Comparison of ENCODE assay signal across 1 cellular context in the genomic region with DNA sequence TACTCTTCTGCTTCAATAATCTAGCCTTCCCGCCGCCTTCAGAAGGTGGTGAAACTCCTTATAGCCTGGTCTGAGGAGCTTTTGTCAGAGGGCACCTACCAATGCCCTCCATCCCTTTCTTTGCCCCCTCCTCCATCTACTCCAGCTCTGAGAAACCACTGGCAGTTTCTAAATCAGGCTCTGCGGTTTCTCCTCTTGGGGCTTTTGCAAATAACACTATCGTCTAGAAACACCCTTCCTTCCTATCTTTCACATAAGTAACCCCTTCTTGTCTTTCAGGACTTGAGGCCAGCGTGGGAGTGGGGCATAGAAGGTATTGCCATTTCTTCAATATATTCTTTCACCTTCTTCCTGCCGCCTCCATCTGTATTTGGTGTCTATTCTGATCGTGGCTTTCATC.
TF ChIP-seq lines count a peak whose summit lies in the region.

No MANE protein-coding gene starts in this region.

TF ChIP-seq in K562, 482 proteins besides CTCF, POLR2A, EP300 and RAD21 (continued from another document and continues in another):
- TF ChIP-seq, protein P1, sequence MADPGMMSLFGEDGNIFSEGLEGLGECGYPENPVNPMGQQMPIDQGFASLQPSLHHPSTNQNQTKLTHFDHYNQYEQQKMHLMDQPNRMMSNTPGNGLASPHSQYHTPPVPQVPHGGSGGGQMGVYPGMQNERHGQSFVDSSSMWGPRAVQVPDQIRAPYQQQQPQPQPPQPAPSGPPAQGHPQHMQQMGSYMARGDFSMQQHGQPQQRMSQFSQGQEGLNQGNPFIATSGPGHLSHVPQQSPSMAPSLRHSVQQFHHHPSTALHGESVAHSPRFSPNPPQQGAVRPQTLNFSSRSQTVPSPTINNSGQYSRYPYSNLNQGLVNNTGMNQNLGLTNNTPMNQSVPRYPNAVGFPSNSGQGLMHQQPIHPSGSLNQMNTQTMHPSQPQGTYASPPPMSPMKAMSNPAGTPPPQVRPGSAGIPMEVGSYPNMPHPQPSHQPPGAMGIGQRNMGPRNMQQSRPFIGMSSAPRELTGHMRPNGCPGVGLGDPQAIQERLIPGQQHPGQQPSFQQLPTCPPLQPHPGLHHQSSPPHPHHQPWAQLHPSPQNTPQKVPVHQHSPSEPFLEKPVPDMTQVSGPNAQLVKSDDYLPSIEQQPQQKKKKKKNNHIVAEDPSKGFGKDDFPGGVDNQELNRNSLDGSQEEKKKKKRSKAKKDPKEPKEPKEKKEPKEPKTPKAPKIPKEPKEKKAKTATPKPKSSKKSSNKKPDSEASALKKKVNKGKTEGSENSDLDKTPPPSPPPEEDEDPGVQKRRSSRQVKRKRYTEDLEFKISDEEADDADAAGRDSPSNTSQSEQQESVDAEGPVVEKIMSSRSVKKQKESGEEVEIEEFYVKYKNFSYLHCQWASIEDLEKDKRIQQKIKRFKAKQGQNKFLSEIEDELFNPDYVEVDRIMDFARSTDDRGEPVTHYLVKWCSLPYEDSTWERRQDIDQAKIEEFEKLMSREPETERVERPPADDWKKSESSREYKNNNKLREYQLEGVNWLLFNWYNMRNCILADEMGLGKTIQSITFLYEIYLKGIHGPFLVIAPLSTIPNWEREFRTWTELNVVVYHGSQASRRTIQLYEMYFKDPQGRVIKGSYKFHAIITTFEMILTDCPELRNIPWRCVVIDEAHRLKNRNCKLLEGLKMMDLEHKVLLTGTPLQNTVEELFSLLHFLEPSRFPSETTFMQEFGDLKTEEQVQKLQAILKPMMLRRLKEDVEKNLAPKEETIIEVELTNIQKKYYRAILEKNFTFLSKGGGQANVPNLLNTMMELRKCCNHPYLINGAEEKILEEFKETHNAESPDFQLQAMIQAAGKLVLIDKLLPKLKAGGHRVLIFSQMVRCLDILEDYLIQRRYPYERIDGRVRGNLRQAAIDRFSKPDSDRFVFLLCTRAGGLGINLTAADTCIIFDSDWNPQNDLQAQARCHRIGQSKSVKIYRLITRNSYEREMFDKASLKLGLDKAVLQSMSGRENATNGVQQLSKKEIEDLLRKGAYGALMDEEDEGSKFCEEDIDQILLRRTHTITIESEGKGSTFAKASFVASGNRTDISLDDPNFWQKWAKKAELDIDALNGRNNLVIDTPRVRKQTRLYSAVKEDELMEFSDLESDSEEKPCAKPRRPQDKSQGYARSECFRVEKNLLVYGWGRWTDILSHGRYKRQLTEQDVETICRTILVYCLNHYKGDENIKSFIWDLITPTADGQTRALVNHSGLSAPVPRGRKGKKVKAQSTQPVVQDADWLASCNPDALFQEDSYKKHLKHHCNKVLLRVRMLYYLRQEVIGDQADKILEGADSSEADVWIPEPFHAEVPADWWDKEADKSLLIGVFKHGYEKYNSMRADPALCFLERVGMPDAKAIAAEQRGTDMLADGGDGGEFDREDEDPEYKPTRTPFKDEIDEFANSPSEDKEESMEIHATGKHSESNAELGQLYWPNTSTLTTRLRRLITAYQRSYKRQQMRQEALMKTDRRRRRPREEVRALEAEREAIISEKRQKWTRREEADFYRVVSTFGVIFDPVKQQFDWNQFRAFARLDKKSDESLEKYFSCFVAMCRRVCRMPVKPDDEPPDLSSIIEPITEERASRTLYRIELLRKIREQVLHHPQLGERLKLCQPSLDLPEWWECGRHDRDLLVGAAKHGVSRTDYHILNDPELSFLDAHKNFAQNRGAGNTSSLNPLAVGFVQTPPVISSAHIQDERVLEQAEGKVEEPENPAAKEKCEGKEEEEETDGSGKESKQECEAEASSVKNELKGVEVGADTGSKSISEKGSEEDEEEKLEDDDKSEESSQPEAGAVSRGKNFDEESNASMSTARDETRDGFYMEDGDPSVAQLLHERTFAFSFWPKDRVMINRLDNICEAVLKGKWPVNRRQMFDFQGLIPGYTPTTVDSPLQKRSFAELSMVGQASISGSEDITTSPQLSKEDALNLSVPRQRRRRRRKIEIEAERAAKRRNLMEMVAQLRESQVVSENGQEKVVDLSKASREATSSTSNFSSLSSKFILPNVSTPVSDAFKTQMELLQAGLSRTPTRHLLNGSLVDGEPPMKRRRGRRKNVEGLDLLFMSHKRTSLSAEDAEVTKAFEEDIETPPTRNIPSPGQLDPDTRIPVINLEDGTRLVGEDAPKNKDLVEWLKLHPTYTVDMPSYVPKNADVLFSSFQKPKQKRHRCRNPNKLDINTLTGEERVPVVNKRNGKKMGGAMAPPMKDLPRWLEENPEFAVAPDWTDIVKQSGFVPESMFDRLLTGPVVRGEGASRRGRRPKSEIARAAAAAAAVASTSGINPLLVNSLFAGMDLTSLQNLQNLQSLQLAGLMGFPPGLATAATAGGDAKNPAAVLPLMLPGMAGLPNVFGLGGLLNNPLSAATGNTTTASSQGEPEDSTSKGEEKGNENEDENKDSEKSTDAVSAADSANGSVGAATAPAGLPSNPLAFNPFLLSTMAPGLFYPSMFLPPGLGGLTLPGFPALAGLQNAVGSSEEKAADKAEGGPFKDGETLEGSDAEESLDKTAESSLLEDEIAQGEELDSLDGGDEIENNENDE (IDR thresholded peaks at IDR 0.05; ENCODE audit: low read depth, low read length): no peak
- TF ChIP-seq, protein P2, sequence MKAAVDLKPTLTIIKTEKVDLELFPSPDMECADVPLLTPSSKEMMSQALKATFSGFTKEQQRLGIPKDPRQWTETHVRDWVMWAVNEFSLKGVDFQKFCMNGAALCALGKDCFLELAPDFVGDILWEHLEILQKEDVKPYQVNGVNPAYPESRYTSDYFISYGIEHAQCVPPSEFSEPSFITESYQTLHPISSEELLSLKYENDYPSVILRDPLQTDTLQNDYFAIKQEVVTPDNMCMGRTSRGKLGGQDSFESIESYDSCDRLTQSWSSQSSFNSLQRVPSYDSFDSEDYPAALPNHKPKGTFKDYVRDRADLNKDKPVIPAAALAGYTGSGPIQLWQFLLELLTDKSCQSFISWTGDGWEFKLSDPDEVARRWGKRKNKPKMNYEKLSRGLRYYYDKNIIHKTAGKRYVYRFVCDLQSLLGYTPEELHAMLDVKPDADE (conservative IDR thresholded peaks at IDR 0.05; ENCODE audit: control insufficient read depth, low read depth, low read length): no peak
- no peak for TF ChIP-seq MECOM (CRISPR knock-in tag; IDR thresholded peaks at IDR 0.05)
- no peak for TF ChIP-seq EWSR1 (IDR thresholded peaks at IDR 0.05; ENCODE audit: borderline replicate concordance, low read depth, partially characterized antibody)
- no peak for TF ChIP-seq CSDE1 (IDR thresholded peaks at IDR 0.05)
- TF ChIP-seq, protein P3, sequence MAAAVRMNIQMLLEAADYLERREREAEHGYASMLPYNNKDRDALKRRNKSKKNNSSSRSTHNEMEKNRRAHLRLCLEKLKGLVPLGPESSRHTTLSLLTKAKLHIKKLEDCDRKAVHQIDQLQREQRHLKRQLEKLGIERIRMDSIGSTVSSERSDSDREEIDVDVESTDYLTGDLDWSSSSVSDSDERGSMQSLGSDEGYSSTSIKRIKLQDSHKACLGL (CRISPR knock-in tag; IDR thresholded peaks at IDR 0.05; ENCODE audit: borderline replicate concordance, poor library complexity, severe bottlenecking): no peak
- TF ChIP-seq ELF1 (tag; IDR thresholded peaks at IDR 0.05): no peak
- TF ChIP-seq, protein P4, sequence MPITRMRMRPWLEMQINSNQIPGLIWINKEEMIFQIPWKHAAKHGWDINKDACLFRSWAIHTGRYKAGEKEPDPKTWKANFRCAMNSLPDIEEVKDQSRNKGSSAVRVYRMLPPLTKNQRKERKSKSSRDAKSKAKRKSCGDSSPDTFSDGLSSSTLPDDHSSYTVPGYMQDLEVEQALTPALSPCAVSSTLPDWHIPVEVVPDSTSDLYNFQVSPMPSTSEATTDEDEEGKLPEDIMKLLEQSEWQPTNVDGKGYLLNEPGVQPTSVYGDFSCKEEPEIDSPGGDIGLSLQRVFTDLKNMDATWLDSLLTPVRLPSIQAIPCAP (CRISPR knock-in tag; IDR thresholded peaks at IDR 0.05; ENCODE audit: borderline replicate concordance): no peak
- no peak for TF ChIP-seq HNRNPUL1 (IDR thresholded peaks at IDR 0.05; ENCODE audit: low read length)
- TF ChIP-seq, protein P5, sequence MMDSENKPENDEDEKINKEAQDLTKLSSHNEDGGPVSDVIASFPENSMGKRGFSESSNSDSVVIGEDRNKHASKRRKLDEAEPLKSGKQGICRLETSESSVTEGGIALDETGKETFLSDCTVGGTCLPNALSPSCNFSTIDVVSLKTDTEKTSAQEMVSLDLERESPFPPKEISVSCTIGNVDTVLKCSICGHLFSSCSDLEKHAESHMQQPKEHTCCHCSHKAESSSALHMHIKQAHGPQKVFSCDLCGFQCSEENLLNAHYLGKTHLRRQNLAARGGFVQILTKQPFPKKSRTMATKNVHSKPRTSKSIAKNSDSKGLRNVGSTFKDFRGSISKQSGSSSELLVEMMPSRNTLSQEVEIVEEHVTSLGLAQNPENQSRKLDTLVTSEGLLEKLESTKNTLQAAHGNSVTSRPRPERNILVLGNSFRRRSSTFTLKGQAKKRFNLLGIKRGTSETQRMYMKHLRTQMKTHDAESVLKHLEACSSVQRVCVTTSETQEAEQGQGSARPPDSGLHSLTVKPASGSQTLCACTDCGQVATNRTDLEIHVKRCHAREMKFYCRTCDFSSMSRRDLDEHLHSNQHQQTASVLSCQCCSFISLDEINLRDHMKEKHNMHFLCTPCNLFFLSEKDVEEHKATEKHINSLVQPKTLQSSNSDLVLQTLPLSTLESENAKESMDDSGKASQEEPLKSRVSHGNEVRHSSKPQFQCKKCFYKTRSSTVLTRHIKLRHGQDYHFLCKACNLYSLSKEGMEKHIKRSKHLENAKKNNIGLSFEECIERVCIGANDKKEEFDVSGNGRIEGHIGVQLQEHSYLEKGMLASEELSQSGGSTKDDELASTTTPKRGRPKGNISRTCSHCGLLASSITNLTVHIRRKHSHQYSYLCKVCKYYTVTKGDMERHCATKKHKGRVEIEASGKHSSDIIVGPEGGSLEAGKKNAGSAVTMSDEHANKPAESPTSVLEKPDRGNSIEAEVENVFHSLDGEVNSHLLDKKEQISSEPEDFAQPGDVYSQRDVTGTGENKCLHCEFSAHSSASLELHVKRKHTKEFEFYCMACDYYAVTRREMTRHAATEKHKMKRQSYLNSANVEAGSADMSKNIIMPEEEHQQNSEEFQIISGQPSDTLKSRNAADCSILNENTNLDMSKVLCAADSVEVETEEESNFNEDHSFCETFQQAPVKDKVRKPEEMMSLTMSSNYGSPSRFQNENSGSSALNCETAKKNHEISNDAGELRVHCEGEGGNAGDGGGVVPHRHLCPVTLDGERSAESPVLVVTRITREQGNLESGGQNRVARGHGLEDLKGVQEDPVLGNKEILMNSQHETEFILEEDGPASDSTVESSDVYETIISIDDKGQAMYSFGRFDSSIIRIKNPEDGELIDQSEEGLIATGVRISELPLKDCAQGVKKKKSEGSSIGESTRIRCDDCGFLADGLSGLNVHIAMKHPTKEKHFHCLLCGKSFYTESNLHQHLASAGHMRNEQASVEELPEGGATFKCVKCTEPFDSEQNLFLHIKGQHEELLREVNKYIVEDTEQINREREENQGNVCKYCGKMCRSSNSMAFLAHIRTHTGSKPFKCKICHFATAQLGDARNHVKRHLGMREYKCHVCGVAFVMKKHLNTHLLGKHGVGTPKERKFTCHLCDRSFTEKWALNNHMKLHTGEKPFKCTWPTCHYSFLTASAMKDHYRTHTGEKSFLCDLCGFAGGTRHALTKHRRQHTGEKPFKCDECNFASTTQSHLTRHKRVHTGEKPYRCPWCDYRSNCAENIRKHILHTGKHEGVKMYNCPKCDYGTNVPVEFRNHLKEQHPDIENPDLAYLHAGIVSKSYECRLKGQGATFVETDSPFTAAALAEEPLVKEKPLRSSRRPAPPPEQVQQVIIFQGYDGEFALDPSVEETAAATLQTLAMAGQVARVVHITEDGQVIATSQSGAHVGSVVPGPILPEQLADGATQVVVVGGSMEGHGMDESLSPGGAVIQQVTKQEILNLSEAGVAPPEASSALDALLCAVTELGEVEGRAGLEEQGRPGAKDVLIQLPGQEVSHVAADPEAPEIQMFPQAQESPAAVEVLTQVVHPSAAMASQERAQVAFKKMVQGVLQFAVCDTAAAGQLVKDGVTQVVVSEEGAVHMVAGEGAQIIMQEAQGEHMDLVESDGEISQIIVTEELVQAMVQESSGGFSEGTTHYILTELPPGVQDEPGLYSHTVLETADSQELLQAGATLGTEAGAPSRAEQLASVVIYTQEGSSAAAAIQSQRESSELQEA (IDR thresholded peaks at IDR 0.05; ENCODE audit: low read depth): no peak
- TF ChIP-seq, protein P6, sequence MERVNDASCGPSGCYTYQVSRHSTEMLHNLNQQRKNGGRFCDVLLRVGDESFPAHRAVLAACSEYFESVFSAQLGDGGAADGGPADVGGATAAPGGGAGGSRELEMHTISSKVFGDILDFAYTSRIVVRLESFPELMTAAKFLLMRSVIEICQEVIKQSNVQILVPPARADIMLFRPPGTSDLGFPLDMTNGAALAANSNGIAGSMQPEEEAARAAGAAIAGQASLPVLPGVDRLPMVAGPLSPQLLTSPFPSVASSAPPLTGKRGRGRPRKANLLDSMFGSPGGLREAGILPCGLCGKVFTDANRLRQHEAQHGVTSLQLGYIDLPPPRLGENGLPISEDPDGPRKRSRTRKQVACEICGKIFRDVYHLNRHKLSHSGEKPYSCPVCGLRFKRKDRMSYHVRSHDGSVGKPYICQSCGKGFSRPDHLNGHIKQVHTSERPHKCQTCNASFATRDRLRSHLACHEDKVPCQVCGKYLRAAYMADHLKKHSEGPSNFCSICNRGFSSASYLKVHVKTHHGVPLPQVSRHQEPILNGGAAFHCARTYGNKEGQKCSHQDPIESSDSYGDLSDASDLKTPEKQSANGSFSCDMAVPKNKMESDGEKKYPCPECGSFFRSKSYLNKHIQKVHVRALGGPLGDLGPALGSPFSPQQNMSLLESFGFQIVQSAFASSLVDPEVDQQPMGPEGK (CRISPR knock-in tag; IDR thresholded peaks at IDR 0.05; ENCODE audit: borderline replicate concordance): no peak
- TF ChIP-seq BMI1 (IDR thresholded peaks at IDR 0.05; ENCODE audit: low read length): no peak
- no peak for TF ChIP-seq SAFB (IDR thresholded peaks at IDR 0.05; ENCODE audit: borderline replicate concordance, low read depth, low read length)
